In genomic region chr1:48677306-48678287, GRCh38 we compare ENCODE assay signal across 8 cellular contexts.
A peak's percentile ranks its signal among the peaks of the same experiment; 100 is the strongest.
DNase-seq lines count a peak whose midpoint lies in the region; ATAC-seq and TF ChIP-seq lines count a peak whose summit lies in the region.

No MANE protein-coding gene starts in this region.

- H3K36me3 Mint-ChIP-seq in naive thymus-derived CD4-positive, alpha-beta T cell = no peaks in the 10 kb centered on the region

- no peak overlapping the region for H3K4me3 ChIP-seq in esophagus muscularis mucosa
- H3K4me3 ChIP-seq in naive thymus-derived CD4-positive, alpha-beta T cell (ENCODE audit: low read length) = no peak overlapping the region
- H3K4me3 ChIP-seq in upper lobe of right lung = no peak overlapping the region

- peak; percentile 86 for TF ChIP-seq CTCF in GM12872 (IDR thresholded peaks at IDR 0.05; ENCODE audit: insufficient read depth, low read depth, low read length)
- peak; percentile 39 to 55 (median 41) for TF ChIP-seq CTCF in esophagus muscularis mucosa (IDR thresholded peaks at IDR 0.05)
- peak; percentile 76 for TF ChIP-seq CTCF in upper lobe of right lung (IDR thresholded peaks at IDR 0.05)

- POLR2A ChIA-PET in naive thymus-derived CD4-positive, alpha-beta T cell (lab: Charles Lee) = no interaction called here

- no peak for TF ChIP-seq EP300 in esophagus muscularis mucosa (IDR thresholded peaks at IDR 0.05)

- DNase-seq in A172 (ENCODE audit: low spot score) = peak; percentile 51
- peak; percentile 59 for DNase-seq in NCI-H2107 treated with DMSO at 0.1 percent for 48 hours (lab: John Stamatoyannopoulos, UW; ENCODE audit: unreplicated experiment)
- peak; percentile 67 for DNase-seq in activated CD4-positive, alpha-beta T cell treated with anti-CD3 and anti-CD28 coated beads for 48 hours
- no peak for DNase-seq in esophagus muscularis mucosa (ENCODE audit: extremely low spot score)
- DNase-seq in naive thymus-derived CD4-positive, alpha-beta T cell = peak in 7 of 9 donors; percentile 7 to 44 (median 12)
- DNase-seq in upper lobe of right lung = peak; percentile 84

- ATAC-seq in HG02885 (IDR thresholded peaks at IDR 0.05; ENCODE audit: poor library complexity, unreplicated experiment) (peak; percentile 63), upper lobe of right lung (peak; percentile 87)
- peak; percentile 44 for ATAC-seq in naive thymus-derived CD4-positive, alpha-beta T cell

- no peak overlapping the region for H3K27ac Mint-ChIP-seq in naive thymus-derived CD4-positive, alpha-beta T cell

- H3K9me3 Mint-ChIP-seq in naive thymus-derived CD4-positive, alpha-beta T cell = no peaks in the 10 kb centered on the region

- H3K4me1 Mint-ChIP-seq in naive thymus-derived CD4-positive, alpha-beta T cell = peaks cover 0 to 6% (median 0%) of the 10 kb centered on the region in 7 donors

- intact Hi-C loops in esophagus muscularis mucosa (cut with DNase I) = loop anchor here (10.0 kb wide), 1 partner anchor 137 kb away; no protein-coding TSS in a partner anchor
- intact Hi-C loops in naive thymus-derived CD4-positive, alpha-beta T cell (cut with micrococcal nuclease) = loop anchor here in 1 of 2 donors (2.0 to 5.0 kb wide), 2 partner anchors 19 to 1670 kb away; no protein-coding TSS in a partner anchor
- intact Hi-C loops in upper lobe of right lung (cut with DNase I) = no loop called here

- H3K27ac ChIP-seq in esophagus muscularis mucosa (replicated peaks in 1 of 4) (no peak overlapping the region), upper lobe of right lung (no peak overlapping the region)
- no peak overlapping the region for H3K27ac ChIP-seq in naive thymus-derived CD4-positive, alpha-beta T cell (ENCODE audit: low read depth, low read length)

- TF ChIP-seq POLR2A in esophagus muscularis mucosa (IDR thresholded peaks at IDR 0.05; ENCODE audit: low read depth) = no peak

- CTCF ChIA-PET in naive thymus-derived CD4-positive, alpha-beta T cell (lab: Charles Lee) = interaction anchor here (0.6 to 2.0 kb wide), 5 partner anchors 9 to 760 kb away, joined by 3 to 6 read pairs (median 4); no protein-coding TSS in a partner anchor

- 51% methylated on average over 17 of the region's 22 CpGs for WGBS in esophagus muscularis mucosa

- H3K36me3 ChIP-seq in esophagus muscularis mucosa = no peaks in the 10 kb centered on the region
- H3K36me3 ChIP-seq in naive thymus-derived CD4-positive, alpha-beta T cell (ENCODE audit: control insufficient read depth in 2 of 3, insufficient read depth in 3 of 3, low read length in 3 of 3) = no peaks in the 10 kb centered on the region
- no peaks in the 10 kb centered on the region for H3K36me3 ChIP-seq in upper lobe of right lung

- H3K4me1 ChIP-seq in esophagus muscularis mucosa = no peaks in the 10 kb centered on the region
- no peaks in the 10 kb centered on the region for H3K4me1 ChIP-seq in naive thymus-derived CD4-positive, alpha-beta T cell (ENCODE audit: control insufficient read depth in 2 of 2, insufficient read depth in 2 of 2, low read length in 2 of 2)
- H3K4me1 ChIP-seq in upper lobe of right lung = no peaks in the 10 kb centered on the region

- H3K4me3 Mint-ChIP-seq in naive thymus-derived CD4-positive, alpha-beta T cell = no peak overlapping the region

- H3K27me3 Mint-ChIP-seq in naive thymus-derived CD4-positive, alpha-beta T cell = peaks cover 5 to 30% (median 12%) of the 10 kb centered on the region in 5 donors

- H3K9me3 ChIP-seq in esophagus muscularis mucosa (no peaks in the 10 kb centered on the region), upper lobe of right lung (no peaks in the 10 kb centered on the region)
- no peaks in the 10 kb centered on the region for H3K9me3 ChIP-seq in naive thymus-derived CD4-positive, alpha-beta T cell (ENCODE audit: control insufficient read depth in 2 of 3, low read length in 3 of 3)

- H3K27me3 ChIP-seq in esophagus muscularis mucosa = peaks cover 0 to 15% (median 0%) of the 10 kb centered on the region in 4 donors
- no peaks in the 10 kb centered on the region for H3K27me3 ChIP-seq in naive thymus-derived CD4-positive, alpha-beta T cell (ENCODE audit: control insufficient read depth in 2 of 2, insufficient read depth in 2 of 2, low read length in 2 of 2)
- no peaks in the 10 kb centered on the region for H3K27me3 ChIP-seq in upper lobe of right lung
